In the genomic region with DNA sequence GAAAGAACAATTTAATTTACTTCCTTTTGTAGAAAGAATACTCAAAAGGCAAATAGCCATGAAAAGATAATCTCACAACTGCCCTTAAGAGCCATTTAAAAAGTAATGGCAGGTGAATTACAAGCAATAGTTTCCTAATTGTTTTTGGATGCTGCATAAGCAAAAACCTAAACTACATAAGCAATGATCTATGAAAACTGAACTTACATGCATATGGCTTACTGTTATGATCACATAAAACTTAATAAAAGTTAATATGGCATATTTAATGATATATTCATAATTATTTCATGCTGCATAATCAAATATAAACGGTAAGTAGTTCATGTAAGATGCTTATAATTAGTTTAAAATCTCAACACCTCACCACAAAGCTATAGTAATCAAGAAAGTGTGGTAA, we compare ENCODE assay signal across 8 cellular contexts.
"Had no signal": no experiment of that assay in that cellular context is flagged by ENCODE, and none has a peak within 500 bp of the region (broad histone marks: within the 10 kb centered on the region; RNA-seq: fewer than 3 reads in every experiment).

No MANE protein-coding gene starts in this region.

- FAIRE-seq: HepG2, HTR-8/SVneo, K562 had no signal

- H3K27ac ChIP-seq: HL-60, KMS-11 had no signal

- H3K4me3 ChIP-seq: K562 had no signal

- DNase-seq: IMR-90, KBM-7, KG1 had no signal
